Comparison of ENCODE assay signal across 6 cellular contexts in genomic region chr16:648071-648785, GRCh38. TPM values are rescaled to one million over a fixed set of nuclear protein-coding genes. Genes with fewer than 3 reads are reported as not detected.
A peak's percentile ranks its signal among the peaks of the same experiment; 100 is the strongest.
DNase-seq lines count a peak whose midpoint lies in the region; ATAC-seq and TF ChIP-seq lines count a peak whose summit lies in the region.

No MANE protein-coding gene starts in this region.

- H3K27ac ChIP-seq in brain microvascular endothelial cell (peak overlapping the region; percentile 50), neural cell (ENCODE audit: low read length) (peak overlapping the region; percentile 77)

- in situ Hi-C loops in brain microvascular endothelial cell (cut with HindIII; ENCODE audit: low pct_ligation_motif_present, low sequenced_read_pairs): no loop called here

- H3K36me3 ChIP-seq in brain microvascular endothelial cell (replicated peaks): no peaks in the 10 kb centered on the region
- H3K36me3 ChIP-seq in neural cell (ENCODE audit: insufficient read depth, low read length): no peaks in the 10 kb centered on the region

- ATAC-seq in GM21576 (IDR thresholded peaks at IDR 0.05; ENCODE audit: unreplicated experiment): no peak

- H3K9ac ChIP-seq in neural cell (ENCODE audit: low read length): peak overlapping the region; percentile 89

- H3K4me2 ChIP-seq in neural cell (ENCODE audit: low read length): peak overlapping the region; percentile 95

- peak overlapping the region; percentile 45 for H2AFZ ChIP-seq in neural cell (ENCODE audit: low read depth, low read length)

- H4K20me1 ChIP-seq in neural cell (ENCODE audit: insufficient read depth): no peaks in the 10 kb centered on the region

- H3K9me2 ChIP-seq in neural cell (ENCODE audit: insufficient read depth, low read length): no peaks in the 10 kb centered on the region

- no peaks in the 10 kb centered on the region for H3F3A ChIP-seq in neural cell (ENCODE audit: insufficient read depth, low read length, poor library complexity, severe bottlenecking)

- peak; percentile 10 for DNase-seq in NCI-H446 treated with DMSO at 0.1 percent for 48 hours (lab: John Stamatoyannopoulos, UW)
- DNase-seq in brain microvascular endothelial cell: no peak
- DNase-seq in NCI-H774 (lab: John Stamatoyannopoulos, UW): no peak

- peak; percentile 81 for TF ChIP-seq CTCF in GM12872 (IDR thresholded peaks at IDR 0.05; ENCODE audit: insufficient read depth, low read depth, low read length)
- TF ChIP-seq CTCF in brain microvascular endothelial cell (IDR thresholded peaks at IDR 0.05; ENCODE audit: low read depth, low read length, missing control alignments): peak; percentile 58
- TF ChIP-seq CTCF in neural cell (IDR thresholded peaks at IDR 0.05; ENCODE audit: poor library complexity, severe bottlenecking): peak; percentile 47

- H3K27me3 ChIP-seq in brain microvascular endothelial cell (replicated peaks): no peaks in the 10 kb centered on the region
- H3K27me3 ChIP-seq in neural cell (ENCODE audit: insufficient read depth, low read depth, low read length): no peaks in the 10 kb centered on the region

- TF ChIP-seq EP300 in neural cell (conservative IDR thresholded peaks at IDR 0.05; ENCODE audit: poor library complexity, severe bottlenecking): no peak

- TF ChIP-seq RAD21 in neural cell (conservative IDR thresholded peaks at IDR 0.05): no peak

- H3K4me3 ChIP-seq in brain microvascular endothelial cell (ENCODE audit: low read depth, low read length) (peak overlapping the region; percentile 60), neural cell (ENCODE audit: low read length) (peak overlapping the region; percentile 91)

- no peaks in the 10 kb centered on the region for H3K79me2 ChIP-seq in neural cell (replicated peaks; ENCODE audit: insufficient read depth, low read length)

- H3K9me3 ChIP-seq in neural cell (ENCODE audit: low read length): no peaks in the 10 kb centered on the region

TF ChIP-seq in neural cell, 6 proteins besides CTCF, POLR2A, EP300 and RAD21:
- TF ChIP-seq SMC3 (conservative IDR thresholded peaks at IDR 0.05; ENCODE audit: poor library complexity) (no peak), EZH2 (IDR thresholded peaks at IDR 0.05; ENCODE audit: borderline replicate concordance, insufficient read depth, low read length, poor library complexity, severe bottlenecking) (no peak), TAF1 (IDR thresholded peaks at IDR 0.05; ENCODE audit: low read depth) (no peak), REST (IDR thresholded peaks at IDR 0.05; ENCODE audit: borderline replicate concordance) (no peak), POLR2AphosphoS5 (IDR thresholded peaks at IDR 0.05) (no peak), MXI1 (conservative IDR thresholded peaks at IDR 0.05; ENCODE audit: poor library complexity, severe bottlenecking) (no peak)

RNA-seq across cellular contexts. Expression of gene WDR90, which starts 0.9 kb away (rescaled TPM):
- polyA plus RNA-seq in neural cell: 30.0 and 32.1 TPM in 2 replicates
- 11.0 and 12.6 TPM in 2 replicates for polyA minus RNA-seq in neural cell

RNA-seq across cellular contexts. Expression of gene MCRIP2, which starts 6.6 kb away (rescaled TPM):
- 29.1 and 54.1 TPM in 2 replicates for polyA plus RNA-seq in neural cell
- 8.1 and 11.0 TPM in 2 replicates for polyA minus RNA-seq in neural cell

RNA-seq across cellular contexts. Expression of gene METTL26, which starts 12.1 kb away (rescaled TPM):
- 127 and 128 TPM in 2 replicates for polyA plus RNA-seq in neural cell
- polyA minus RNA-seq in neural cell: 35.1 and 44.2 TPM in 2 replicates

RNA-seq across cellular contexts. Expression of gene WFIKKN1, which starts 17.4 kb away (rescaled TPM):
- 0.43 and 1.1 TPM in 2 replicates for polyA plus RNA-seq in neural cell
- polyA minus RNA-seq in neural cell: 0.81 and 1.2 TPM in 2 replicates

RNA-seq across cellular contexts. Expression of gene RHOT2, which starts 19.7 kb away (rescaled TPM):
- 132 and 192 TPM in 2 replicates for polyA plus RNA-seq in neural cell
- 42.5 and 55.3 TPM in 2 replicates for polyA minus RNA-seq in neural cell
